9 cellular contexts compared by ENCODE assay signal in the genomic region with DNA sequence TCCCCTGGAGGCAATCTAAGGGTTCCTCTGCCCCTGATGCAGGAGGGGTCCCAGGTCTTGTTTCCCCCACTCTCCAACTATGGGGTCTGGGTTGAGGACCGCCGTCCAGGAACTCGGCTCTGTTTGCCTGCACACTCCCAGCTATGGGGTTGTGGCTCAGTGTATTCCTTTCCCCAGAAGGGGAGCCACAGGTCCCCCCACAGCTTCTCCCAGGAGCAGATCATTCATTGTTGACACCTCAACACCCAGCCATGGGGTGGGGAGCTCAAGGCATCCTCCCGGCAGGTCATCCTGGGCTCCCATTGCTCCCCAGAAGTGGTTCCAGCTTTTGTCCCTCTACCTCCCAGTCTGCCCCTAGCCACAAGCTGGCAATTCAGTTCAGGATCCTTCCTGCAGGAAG. TPM values are rescaled to one million over a fixed set of nuclear protein-coding genes. Genes with fewer than 3 reads are reported as not detected.
A peak's percentile ranks its signal among the peaks of the same experiment; 100 is the strongest.
DNase-seq lines count a peak whose midpoint lies in the region; ATAC-seq and TF ChIP-seq lines count a peak whose summit lies in the region.
"Had no signal": no experiment of that assay in that cellular context is flagged by ENCODE, and none has a peak within 500 bp of the region (broad histone marks: within the 10 kb centered on the region; RNA-seq: fewer than 3 reads in every experiment).

No MANE protein-coding gene starts in this region.

- peak overlapping the region; percentile 5 for H2AK5ac ChIP-seq in mesenchymal stem cell (ENCODE audit: low read length, severe bottlenecking)

- peak overlapping the region in 1 of 2 experiments; percentile 94 for H3K14ac ChIP-seq in mesenchymal stem cell (ENCODE audit: low read length in 2 of 2)

- intact Hi-C loops in activated naive CD4-positive, alpha-beta T cell treated with anti-CD3 and anti-CD28 coated beads for 36 hours (cut with micrococcal nuclease) = no loop called here
- intact Hi-C loops in mammary epithelial cell (cut with micrococcal nuclease) (no loop called here), transverse colon (cut with DNase I; ENCODE audit: low total_unique reads) (no loop called here)

- no peak for DNase-seq in activated naive CD4-positive, alpha-beta T cell treated with anti-CD3 and anti-CD28 coated beads for 36 hours
- no peak for DNase-seq in activated naive CD4-positive, alpha-beta T cell treated with anti-CD3 and anti-CD28 coated beads, Interleukin-2, amount 50 U/mL, for 16 hours
- DNase-seq in mammary epithelial cell (no peak), mesenchymal stem cell (no peak), transverse colon (no peak), Ammon's horn (ENCODE audit: low spot score) (no peak)
- DNase-seq: activated CD4-positive, CD25-positive, alpha-beta regulatory T cell had no signal

- no peaks in the 10 kb centered on the region for H4K20me1 ChIP-seq in mammary epithelial cell (ENCODE audit: insufficient read depth, low read length)

- H3K4me3 Mint-ChIP-seq in activated naive CD4-positive, alpha-beta T cell treated with anti-CD3 and anti-CD28 coated beads for 36 hours = peak overlapping the region; percentile 67

- H3K9me3 Mint-ChIP-seq in activated naive CD4-positive, alpha-beta T cell treated with anti-CD3 and anti-CD28 coated beads for 36 hours = no peaks in the 10 kb centered on the region

- ATAC-seq in HG03097 (IDR thresholded peaks at IDR 0.05; ENCODE audit: low FRiP score, unreplicated experiment) = no peak
- ATAC-seq in HG02870 (IDR thresholded peaks at IDR 0.05; ENCODE audit: unreplicated experiment) = no peak

- peaks cover 15% of the 10 kb centered on the region for H3K4me1 Mint-ChIP-seq in activated naive CD4-positive, alpha-beta T cell treated with anti-CD3 and anti-CD28 coated beads for 36 hours (ENCODE audit: low read depth)

- no peaks in the 10 kb centered on the region for H3K36me3 Mint-ChIP-seq in activated naive CD4-positive, alpha-beta T cell treated with anti-CD3 and anti-CD28 coated beads for 36 hours (ENCODE audit: low read depth)

- TF ChIP-seq EP300 in transverse colon (IDR thresholded peaks at IDR 0.05; ENCODE audit: low read depth) = no peak

- H3K23ac ChIP-seq in mesenchymal stem cell (ENCODE audit: low read length in 2 of 2) = peak overlapping the region in 1 of 2 experiments; percentile 46

- H3K9me3 ChIP-seq in mammary epithelial cell (replicated peaks; ENCODE audit: insufficient read depth, low read length) (no peaks in the 10 kb centered on the region), mesenchymal stem cell (ENCODE audit: control insufficient read depth, low read length) (no peaks in the 10 kb centered on the region), transverse colon (no peaks in the 10 kb centered on the region)

- TF ChIP-seq CTCF in mammary epithelial cell (conservative IDR thresholded peaks at IDR 0.05 in 1 of 2, IDR thresholded peaks at IDR 0.05 in 1 of 2; ENCODE audit: extremely low read depth in 1 of 2, insufficient read depth in 1 of 2, low read depth in 1 of 2, low read length in 2 of 2) (no peak), transverse colon (IDR thresholded peaks at IDR 0.05) (no peak)

- H3K27ac ChIP-seq in mammary epithelial cell (ENCODE audit: insufficient read depth, low read depth, low read length) (no peak overlapping the region), mesenchymal stem cell (ENCODE audit: low read length, poor library complexity, severe bottlenecking) (no peak overlapping the region), transverse colon (peak overlapping the region; percentile 79 to 87 (median 84))

- no peaks in the 10 kb centered on the region for H3K36me3 ChIP-seq in mammary epithelial cell (ENCODE audit: insufficient read depth, low read length)
- H3K36me3 ChIP-seq in mesenchymal stem cell (ENCODE audit: control insufficient read depth in 1 of 2, insufficient read depth in 2 of 2, low read depth in 1 of 2, low read length in 2 of 2) = peaks cover 9 to 26% of the 10 kb centered on the region in 2 experiments
- peaks cover 0 to 5% (median 0%) of the 10 kb centered on the region in 4 donors for H3K36me3 ChIP-seq in transverse colon

- H2AFZ ChIP-seq in mammary epithelial cell (ENCODE audit: low read depth, low read length) (peak overlapping the region; percentile 65), mesenchymal stem cell (ENCODE audit: low read depth, low read length) (no peak overlapping the region)

- H3K27me3 ChIP-seq in mammary epithelial cell (ENCODE audit: insufficient read depth, low read length) (no peaks in the 10 kb centered on the region), mesenchymal stem cell (ENCODE audit: control insufficient read depth in 1 of 2, insufficient read depth in 1 of 2, low read length in 2 of 2) (no peaks in the 10 kb centered on the region), transverse colon (no peaks in the 10 kb centered on the region)

- CTCF ChIA-PET in activated naive CD4-positive, alpha-beta T cell treated with anti-CD3 and anti-CD28 coated beads for 36 hours (lab: Charles Lee) = no interaction called here
- CTCF ChIA-PET in mammary epithelial cell (lab: Charles Lee; ENCODE audit: low non-redundant PET) = no interaction called here

- peak overlapping the region; percentile 96 for H4K91ac ChIP-seq in mesenchymal stem cell (ENCODE audit: low read length)

- WGBS in mammary epithelial cell (ENCODE audit: low coverage, missing lambda C conversion rate) = 31% methylated on average over 3 of the region's 4 CpGs
- 80% methylated on average over 4 of the region's 4 CpGs for WGBS in mesenchymal stem cell
- WGBS in transverse colon (ENCODE audit: low coverage in 1 of 2), 2 donors = 61 to 67% methylated on average over 3 to 4 of the region's 4 CpGs

- in situ Hi-C loops in mammary epithelial cell (cut with MboI; ENCODE audit: low sequenced_read_pairs in 2 of 2) = no loop called here
- in situ Hi-C loops in transverse colon (cut with MboI; ENCODE audit: low pct_ligation_motif_present in 1 of 4, low pct_unique_long_range_greater_than_20kb in 1 of 4, low sequenced_read_pairs in 3 of 4) = no loop called here

- no peaks in the 10 kb centered on the region for H3K79me2 ChIP-seq in mammary epithelial cell (ENCODE audit: insufficient read depth, low read length)

- H3K27ac Mint-ChIP-seq in activated naive CD4-positive, alpha-beta T cell treated with anti-CD3 and anti-CD28 coated beads for 36 hours = no peak overlapping the region

- H2BK5ac ChIP-seq in mesenchymal stem cell (ENCODE audit: low read depth, low read length, poor library complexity, severe bottlenecking) = no peak overlapping the region

- H2BK12ac ChIP-seq in mesenchymal stem cell (ENCODE audit: low read length in 2 of 2) = peak overlapping the region; percentile 12 to 32

- H3K4me3 ChIP-seq in mammary epithelial cell (replicated peaks in 1 of 3; ENCODE audit: insufficient read depth in 1 of 3, low read depth in 2 of 3, low read length in 3 of 3) = peak overlapping the region; percentile 54 to 58 (median 54)
- peak overlapping the region; percentile 84 to 93 for H3K4me3 ChIP-seq in mesenchymal stem cell (ENCODE audit: insufficient read depth in 1 of 2, low read depth in 1 of 2, low read length in 2 of 2)
- peak overlapping the region; percentile 38 to 89 (median 82) for H3K4me3 ChIP-seq in transverse colon

- H3K79me1 ChIP-seq in mesenchymal stem cell (replicated peaks; ENCODE audit: low read length, poor library complexity, severe bottlenecking) = peaks cover 31% of the 10 kb centered on the region

- H3K27me3 Mint-ChIP-seq in activated naive CD4-positive, alpha-beta T cell treated with anti-CD3 and anti-CD28 coated beads for 36 hours (ENCODE audit: low read depth) = no peaks in the 10 kb centered on the region

- H3K4me1 ChIP-seq in mammary epithelial cell (ENCODE audit: insufficient read depth, low read length) (peaks cover 6% of the 10 kb centered on the region), mesenchymal stem cell (ENCODE audit: control insufficient read depth, insufficient read depth, low read depth, low read length) (peaks cover 16% of the 10 kb centered on the region), transverse colon (peaks cover 0 to 34% (median 19%) of the 10 kb centered on the region in 4 donors)

- peak overlapping the region; percentile 85 to 90 for H3K18ac ChIP-seq in mesenchymal stem cell (ENCODE audit: low read depth in 1 of 2, low read length in 2 of 2)

- TF ChIP-seq POLR2A in transverse colon (IDR thresholded peaks at IDR 0.05) = no peak

- H4K8ac ChIP-seq in mesenchymal stem cell (ENCODE audit: low read length) = peak overlapping the region; percentile 96

- H2BK15ac ChIP-seq in mesenchymal stem cell (ENCODE audit: low read depth, poor library complexity, severe bottlenecking) = peak overlapping the region; percentile 26

- peak overlapping the region; percentile 12 to 70 for H3K4ac ChIP-seq in mesenchymal stem cell (ENCODE audit: low read depth in 1 of 2, low read length in 2 of 2)

- H3K9ac ChIP-seq in mammary epithelial cell (ENCODE audit: insufficient read depth, low read length) = no peak overlapping the region
- H3K9ac ChIP-seq in mesenchymal stem cell (ENCODE audit: low read length) = peak overlapping the region; percentile 95

- dilution Hi-C loops in mammary epithelial cell (cut with HindIII; ENCODE audit: low sequenced_read_pairs) = no loop called here

- H3K4me2 ChIP-seq in mammary epithelial cell (ENCODE audit: insufficient read depth, low read depth, low read length) (peak overlapping the region; percentile 86), mesenchymal stem cell (ENCODE audit: low read length, poor library complexity, severe bottlenecking) (peak overlapping the region; percentile 75)

- peak overlapping the region; percentile 99 for H2BK120ac ChIP-seq in mesenchymal stem cell (ENCODE audit: low read depth, low read length)

- BruUV-seq in mammary epithelial cell (replicated peaks; lab: Mats Ljungman, UMichigan) = no TSS peak

RNA-seq across cellular contexts. Expression of gene ZNF358, which starts 1.0 kb away (rescaled TPM):
- 1 to 10 TPM; 3.7 to 3.9 TPM for total RNA-seq in activated naive CD4-positive, alpha-beta T cell treated with anti-CD3 and anti-CD28 coated beads for 36 hours
- 10 to 100 TPM; 21.7 to 22.0 TPM for total RNA-seq in mammary epithelial cell
- polyA plus RNA-seq in mammary epithelial cell = 16.6 TPM
- 55.9 TPM for polyA minus RNA-seq in mammary epithelial cell
- 104 TPM for polyA plus RNA-seq in mesenchymal stem cell (2013, experiment 1 of 2)
- polyA plus RNA-seq in mesenchymal stem cell (2013, experiment 2 of 2) = 105 TPM
- 10 to 100 TPM; 50.2 to 72.7 (median 69.1) TPM for total RNA-seq in transverse colon

RNA-seq across cellular contexts. Expression of gene MCOLN1, which starts 5.5 kb away (rescaled TPM):
- total RNA-seq in activated naive CD4-positive, alpha-beta T cell treated with anti-CD3 and anti-CD28 coated beads for 36 hours = 1 to 10 TPM; 4.2 to 5.2 TPM
- total RNA-seq in mammary epithelial cell (10 to 100 TPM; 10.2 to 15.7 TPM), transverse colon (10 to 100 TPM; 14.7 to 93.1 (median 23.9) TPM)
- polyA plus RNA-seq in mammary epithelial cell = 19.6 TPM
- 22.2 TPM for polyA minus RNA-seq in mammary epithelial cell
- 37.2 TPM for polyA plus RNA-seq in mesenchymal stem cell (2013, experiment 1 of 2)
- polyA plus RNA-seq in mesenchymal stem cell (2013, experiment 2 of 2) = 35.0 TPM

RNA-seq across cellular contexts. Expression of gene PNPLA6, which starts 18.6 kb away (rescaled TPM):
- total RNA-seq in activated naive CD4-positive, alpha-beta T cell treated with anti-CD3 and anti-CD28 coated beads for 36 hours = 10 to 100 TPM; 75.5 to 81.7 TPM
- total RNA-seq in mammary epithelial cell (100 to 1,000 TPM; 100 to 118 TPM), transverse colon (100 to 1,000 TPM; 115 to 435 (median 147) TPM)
- polyA plus RNA-seq in mammary epithelial cell = 48.1 TPM
- 150 TPM for polyA minus RNA-seq in mammary epithelial cell
- 65.6 TPM for polyA plus RNA-seq in mesenchymal stem cell (2013, experiment 1 of 2)
- polyA plus RNA-seq in mesenchymal stem cell (2013, experiment 2 of 2) = 65.2 TPM

RNA-seq across cellular contexts. Expression of gene PEX11G, which starts 28.0 kb away (rescaled TPM):
- 1 to 10 TPM in 1 of 2 experiments, under 1 TPM in 1; 0.86 to 1.1 TPM for total RNA-seq in activated naive CD4-positive, alpha-beta T cell treated with anti-CD3 and anti-CD28 coated beads for 36 hours
- 1 to 10 TPM; 5.7 to 6.8 TPM for total RNA-seq in mammary epithelial cell
- polyA plus RNA-seq in mammary epithelial cell = 2.1 TPM
- not detected for polyA minus RNA-seq in mammary epithelial cell
- polyA plus RNA-seq in mesenchymal stem cell (2013, experiment 1 of 2) = 0.87 TPM
- 0.90 TPM for polyA plus RNA-seq in mesenchymal stem cell (2013, experiment 2 of 2)
- 10 to 100 TPM in 1 of 4 donors, 1 to 10 TPM in 3; 2.2 to 14.5 (median 8.9) TPM for total RNA-seq in transverse colon

Comparison
In these comparisons a context has a peak if more than half of its experiments do, and no peak if none do; other contexts are left out.
1. H3K27ac ChIP-seq: peak in transverse colon (4 of 4); none in mammary epithelial cell (single experiment) and mesenchymal stem cell (single experiment).
2. RNA of gene ZNF358, which starts 1.0 kb away (total RNA-seq): 50.2 to 72.7 TPM in transverse colon and 21.7 to 22.0 TPM in mammary epithelial cell; 3.7 to 3.9 TPM in activated naive CD4-positive, alpha-beta T cell treated with anti-CD3 and anti-CD28 coated beads for 36 hours; every median in the first group is over 4 times any median in the second.
3. Peak in every context shown above with its lines, with median percentiles within 50 percentile points of each other: H3K4me3 ChIP-seq.